In genomic region chr12:68559246-68559645, GRCh38 we compare ENCODE assay signal across 11 cellular contexts. TPM values are rescaled to one million over a fixed set of nuclear protein-coding genes. Genes with fewer than 3 reads are reported as not detected.
DNase-seq lines count a peak whose midpoint lies in the region; ATAC-seq, FAIRE-seq and TF ChIP-seq lines count a peak whose summit lies in the region.
"Had no signal": no experiment of that assay in that cellular context is flagged by ENCODE, and none has a peak within 500 bp of the region (broad histone marks: within the 10 kb centered on the region; RNA-seq: fewer than 3 reads in every experiment).

No MANE protein-coding gene starts in this region.

- H3K9me3 Mint-ChIP-seq in activated T-helper 2 cell treated with anti-CD3 and anti-CD28 coated beads, Interferon-gamma antibody, Interleukin-2, Interleukin-4, amounts not matched to agents 10 μg/mL and 5 μg/mL and 100 μg/mL, durations not matched to agents 14 hours and 24 hours and 36 hours = no peaks in the 10 kb centered on the region
- H3K9me3 Mint-ChIP-seq: GM23338 had no signal

- peak overlapping the region; percentile 63 for H3K27ac ChIP-seq in left ventricle myocardium inferior (replicated peaks)
- no peak overlapping the region for H3K27ac ChIP-seq in endothelial cell of umbilical vein (ENCODE audit: insufficient read depth, low read depth, low read length)

- H4K20me1 ChIP-seq in endothelial cell of umbilical vein (replicated peaks; ENCODE audit: control insufficient read depth, extremely low read depth, insufficient read depth, low read length) = no peaks in the 10 kb centered on the region

- H3K36me3 ChIP-seq in left ventricle myocardium inferior (no peaks in the 10 kb centered on the region), endothelial cell of umbilical vein (ENCODE audit: control insufficient read depth in 2 of 2, extremely low read depth in 1 of 2, insufficient read depth in 2 of 2, low read length in 2 of 2) (no peaks in the 10 kb centered on the region)

- H3K4me3 ChIP-seq in left ventricle myocardium inferior = no peak overlapping the region
- no peak overlapping the region for H3K4me3 ChIP-seq in endothelial cell of umbilical vein (replicated peaks in 1 of 3; ENCODE audit: insufficient read depth in 1 of 3, low read depth in 1 of 3, low read length in 3 of 3)
- H3K4me3 ChIP-seq: GM23338 had no signal

- CTCF ChIA-PET in endothelial cell of umbilical vein (lab: Charles Lee) = no interaction called here

- peak; percentile 8 for FAIRE-seq in endothelial cell of umbilical vein (lab: Jason Lieb, UNC)

- H3K36me3 Mint-ChIP-seq in activated T-helper 2 cell treated with anti-CD3 and anti-CD28 coated beads, Interferon-gamma antibody, Interleukin-2, Interleukin-4, amounts not matched to agents 10 μg/mL and 5 μg/mL and 100 μg/mL, durations not matched to agents 14 hours and 24 hours and 36 hours (ENCODE audit: low read depth) = no peaks in the 10 kb centered on the region

- dilution Hi-C loops in endothelial cell of umbilical vein (cut with MboI; ENCODE audit: extremely low pct_ligation_motif_present, low sequenced_read_pairs) = no loop called here

- no peak for TF ChIP-seq POLR2A in endothelial cell of umbilical vein (IDR thresholded peaks at IDR 0.05; ENCODE audit: low read depth, low read length)

- peaks cover 13% of the 10 kb centered on the region for H3K4me1 ChIP-seq in left ventricle myocardium inferior
- H3K4me1 ChIP-seq in endothelial cell of umbilical vein (ENCODE audit: control insufficient read depth, extremely low read depth, insufficient read depth, low read length) = peaks cover 4% of the 10 kb centered on the region

- TF ChIP-seq CTCF in left ventricle myocardium inferior (IDR thresholded peaks at IDR 0.05; ENCODE audit: borderline replicate concordance) = no peak
- no peak for TF ChIP-seq CTCF in endothelial cell of umbilical vein (IDR thresholded peaks at IDR 0.05; ENCODE audit: extremely low read depth in 1 of 2, insufficient read depth in 1 of 2, low read depth in 1 of 2, low read length in 2 of 2)

- H3K4me2 ChIP-seq in endothelial cell of umbilical vein (ENCODE audit: insufficient read depth, low read length) = no peak overlapping the region
- H3K4me2 ChIP-seq: GM23338 had no signal

- peaks cover 31% of the 10 kb centered on the region for H3K4me1 Mint-ChIP-seq in activated T-helper 2 cell treated with anti-CD3 and anti-CD28 coated beads, Interferon-gamma antibody, Interleukin-2, Interleukin-4, amounts not matched to agents 10 μg/mL and 5 μg/mL and 100 μg/mL, durations not matched to agents 14 hours and 24 hours and 36 hours (ENCODE audit: low read depth)

- no peak overlapping the region for H3K4me3 Mint-ChIP-seq in activated T-helper 2 cell treated with anti-CD3 and anti-CD28 coated beads, Interferon-gamma antibody, Interleukin-2, Interleukin-4, amounts not matched to agents 10 μg/mL and 5 μg/mL and 100 μg/mL, durations not matched to agents 14 hours and 24 hours and 36 hours (ENCODE audit: low read depth)
- H3K4me3 Mint-ChIP-seq: GM23338 had no signal

- DNase-seq in left ventricle myocardium inferior = no peak
- DNase-seq in cardiac septum (ENCODE audit: low spot score) = no peak
- peak; percentile 23 for DNase-seq in OCI-M1 (lab: John Stamatoyannopoulos, UW)
- DNase-seq in endothelial cell of umbilical vein (ENCODE audit: low read depth, low spot score) = peak; percentile 29
- no peak for DNase-seq in activated T-helper 2 cell treated with anti-CD3 and anti-CD28 coated beads, Interferon-gamma antibody, Interleukin-2, Interleukin-4, amounts not matched to agents 10 μg/mL and 5 μg/mL and 100 μg/mL, durations not matched to agents 14 hours and 24 hours and 36 hours (ENCODE audit: low spot score)
- no peak for DNase-seq in putamen (ENCODE audit: low spot score)
- DNase-seq: head of caudate nucleus, NCI-H2171 treated with DMSO at 0.1 percent for 48 hours had no signal

- POLR2A ChIA-PET in endothelial cell of umbilical vein (lab: Charles Lee) = no interaction called here

- H3K9me3 ChIP-seq in left ventricle myocardium inferior (replicated peaks) (peaks cover 4% of the 10 kb centered on the region), endothelial cell of umbilical vein (replicated peaks; ENCODE audit: control insufficient read depth, insufficient read depth, low read length) (no peaks in the 10 kb centered on the region)

- no peaks in the 10 kb centered on the region for H3K9me1 ChIP-seq in endothelial cell of umbilical vein (replicated peaks; ENCODE audit: control insufficient read depth, extremely low read depth, insufficient read depth, low read length)

- no peak overlapping the region for H3K9ac ChIP-seq in endothelial cell of umbilical vein (replicated peaks; ENCODE audit: extremely low read depth, insufficient read depth, low read length)

- intact Hi-C loops in left ventricle myocardium inferior (cut with micrococcal nuclease) (no loop called here), cardiac septum (cut with DNase I) (no loop called here), endothelial cell of umbilical vein (cut with micrococcal nuclease) (no loop called here)
- intact Hi-C loops in activated T-helper 2 cell treated with anti-CD3 and anti-CD28 coated beads, Interferon-gamma antibody, Interleukin-2, Interleukin-4, amounts not matched to agents 10 μg/mL and 5 μg/mL and 100 μg/mL, durations not matched to agents 14 hours and 24 hours and 36 hours (cut with micrococcal nuclease) = loop anchor here (5.0 kb wide), 1 partner anchor 77 kb away; no protein-coding TSS in a partner anchor

- ATAC-seq in GM21576 (IDR thresholded peaks at IDR 0.05; ENCODE audit: unreplicated experiment) = no peak
- no peak for ATAC-seq in HG03354 (IDR thresholded peaks at IDR 0.05; ENCODE audit: poor library complexity, severe bottlenecking, unreplicated experiment)

- peaks cover 12% of the 10 kb centered on the region for H3K27me3 Mint-ChIP-seq in activated T-helper 2 cell treated with anti-CD3 and anti-CD28 coated beads, Interferon-gamma antibody, Interleukin-2, Interleukin-4, amounts not matched to agents 10 μg/mL and 5 μg/mL and 100 μg/mL, durations not matched to agents 14 hours and 24 hours and 36 hours (ENCODE audit: low read depth)

- no peak overlapping the region for H2AFZ ChIP-seq in endothelial cell of umbilical vein (ENCODE audit: low read depth, low read length)

- H3K27me3 ChIP-seq in left ventricle myocardium inferior (ENCODE audit: low read depth) (no peaks in the 10 kb centered on the region), endothelial cell of umbilical vein (ENCODE audit: control insufficient read depth in 2 of 2, insufficient read depth in 2 of 2, low read length in 2 of 2) (peaks cover 0 to 2% of the 10 kb centered on the region in 2 experiments)

- BruUV-seq in endothelial cell of umbilical vein (replicated peaks; lab: Mats Ljungman, UMichigan) = no TSS peak

- H3K27ac Mint-ChIP-seq in activated T-helper 2 cell treated with anti-CD3 and anti-CD28 coated beads, Interferon-gamma antibody, Interleukin-2, Interleukin-4, amounts not matched to agents 10 μg/mL and 5 μg/mL and 100 μg/mL, durations not matched to agents 14 hours and 24 hours and 36 hours = no peak overlapping the region

- no peaks in the 10 kb centered on the region for H3K79me2 ChIP-seq in endothelial cell of umbilical vein (ENCODE audit: control insufficient read depth, insufficient read depth, low read length)

TF ChIP-seq in endothelial cell of umbilical vein, 7 proteins besides CTCF, POLR2A, EP300 and RAD21:
- peak; percentile 59 for TF ChIP-seq FOS (IDR thresholded peaks at IDR 0.05; ENCODE audit: borderline replicate concordance, insufficient read depth, low read length)
- TF ChIP-seq POLR2AphosphoS5 (IDR thresholded peaks at IDR 0.05; ENCODE audit: insufficient read depth, low read depth, low read length) = no peak
- TF ChIP-seq EZH2 (IDR thresholded peaks at IDR 0.05; ENCODE audit: borderline replicate concordance, low read depth, low read length, severe bottlenecking) = no peak
- no peak for TF ChIP-seq GATA2 (IDR thresholded peaks at IDR 0.05; ENCODE audit: insufficient read depth, insufficient read length, low read depth, low read length)
- TF ChIP-seq JUN (IDR thresholded peaks at IDR 0.05; ENCODE audit: borderline replicate concordance, insufficient read depth, insufficient read length, low read depth) = peak; percentile 58

RNA-seq across cellular contexts. Expression of gene RAP1B, which starts 51.5 kb away (rescaled TPM):
- total RNA-seq in left ventricle myocardium inferior = 41.5 TPM
- 48.6 TPM for total RNA-seq in cardiac septum
- total RNA-seq in endothelial cell of umbilical vein = 174 and 186 TPM in 2 replicates
- 95.7 and 147 TPM in 2 replicates for polyA plus RNA-seq in endothelial cell of umbilical vein
- 134 and 158 TPM in 2 replicates for polyA plus RNA-seq in endothelial cell of umbilical vein (2011; cell fraction: cytosol; rRNA removed)
- 79.7 and 107 TPM in 2 replicates for polyA plus RNA-seq in endothelial cell of umbilical vein (2011; cell fraction: nucleus; rRNA removed)
- 241 and 294 TPM in 2 replicates for polyA plus RNA-seq in endothelial cell of umbilical vein (2012)
- polyA minus RNA-seq in endothelial cell of umbilical vein = 67.5 and 82.2 TPM in 2 replicates
- 82.6 TPM for polyA minus RNA-seq in endothelial cell of umbilical vein (2011; cell fraction: cytosol; rRNA and poly(A)+ RNA removed)
- polyA minus RNA-seq in endothelial cell of umbilical vein (2011; cell fraction: nucleus; rRNA and poly(A)+ RNA removed) = 64.4 and 94.8 TPM in 2 replicates
- total RNA-seq in activated T-helper 2 cell treated with anti-CD3 and anti-CD28 coated beads, Interferon-gamma antibody, Interleukin-2, Interleukin-4, amounts not matched to agents 10 μg/mL and 5 μg/mL and 100 μg/mL, durations not matched to agents 14 hours and 24 hours and 36 hours = 174 and 182 TPM in 2 replicates

Comparison
In these comparisons a context has a peak if more than half of its experiments do, and no peak if none do; other contexts are left out.
1. DNase-seq: peak in OCI-M1 (single experiment) and endothelial cell of umbilical vein (single experiment); none in left ventricle myocardium inferior (single experiment), cardiac septum (single experiment), activated T-helper 2 cell treated with anti-CD3 and anti-CD28 coated beads, Interferon-gamma antibody, Interleukin-2, Interleukin-4, amounts not matched to agents 10 μg/mL and 5 μg/mL and 100 μg/mL, durations not matched to agents 14 hours and 24 hours and 36 hours (single experiment) and putamen (single experiment).